19 cellular contexts compared by ENCODE assay signal in genomic region chr4:77188498-77189187, GRCh38. TPM values are rescaled to one million over a fixed set of nuclear protein-coding genes. Genes with fewer than 3 reads are reported as not detected.
A peak's percentile ranks its signal among the peaks of the same experiment; 100 is the strongest.
DNase-seq lines count a peak whose midpoint lies in the region; ATAC-seq and TF ChIP-seq lines count a peak whose summit lies in the region.
"Had no signal": no experiment of that assay in that cellular context is flagged by ENCODE, and none has a peak within 500 bp of the region (broad histone marks: within the 10 kb centered on the region; RNA-seq: fewer than 3 reads in every experiment).

No MANE protein-coding gene starts in this region.

- H3K36me3 ChIP-seq in GM23338 (ENCODE audit: insufficient read depth) = no peaks in the 10 kb centered on the region
- H3K36me3 ChIP-seq: Peyer's patch had no signal

- no peaks in the 10 kb centered on the region for H4K20me1 ChIP-seq in GM23338 (replicated peaks; ENCODE audit: insufficient read depth)

- H3K9me3 Mint-ChIP-seq in GM23338 (no peaks in the 10 kb centered on the region), progenitor cell of endocrine pancreas (ENCODE audit: low read depth) (no peaks in the 10 kb centered on the region)
- H3K9me3 Mint-ChIP-seq: HFFc6 had no signal

- H3K4me3 Mint-ChIP-seq in GM23338 (no peak overlapping the region), progenitor cell of endocrine pancreas (ENCODE audit: low read depth) (no peak overlapping the region)
- H3K4me3 Mint-ChIP-seq: HFFc6 had no signal

- H3K27me3 Mint-ChIP-seq in GM23338 (ENCODE audit: insufficient read depth, low read depth, poor library complexity) (peaks cover 3% of the 10 kb centered on the region), progenitor cell of endocrine pancreas (peaks cover 19% of the 10 kb centered on the region)

- no peaks in the 10 kb centered on the region for H3K79me2 ChIP-seq in GM23338 (replicated peaks; ENCODE audit: insufficient read depth)

- H3K4me3 ChIP-seq in GM23338 = no peak overlapping the region
- H3K4me3 ChIP-seq: Peyer's patch had no signal

- H3K27ac Mint-ChIP-seq in GM23338 (no peak overlapping the region), progenitor cell of endocrine pancreas (peak overlapping the region; percentile 57)
- H3K27ac Mint-ChIP-seq: HFFc6 had no signal

- H3K4me2 ChIP-seq in GM23338 = no peak overlapping the region

- H3K4me1 Mint-ChIP-seq in GM23338 = no peaks in the 10 kb centered on the region; the same call in none of the 3 replicates
- no peaks in the 10 kb centered on the region for H3K4me1 Mint-ChIP-seq in progenitor cell of endocrine pancreas (ENCODE audit: low read depth)

- H3K27me3 ChIP-seq in GM23338 (ENCODE audit: insufficient read depth) = no peaks in the 10 kb centered on the region
- H3K27me3 ChIP-seq: Peyer's patch had no signal

- ATAC-seq in GM23338 (no peak), GM18873 (IDR thresholded peaks at IDR 0.05; ENCODE audit: low FRiP score, unreplicated experiment) (no peak)

- H2AFZ ChIP-seq in GM23338 = 0 out of 2 replicates have a peak overlapping the region, but pooled peaks have one; percentile 38

- TF ChIP-seq CTCF in GM23338 (conservative IDR thresholded peaks at IDR 0.05; ENCODE audit: low read depth in 2 of 2) = no peak
- no peak for TF ChIP-seq CTCF in progenitor cell of endocrine pancreas (IDR thresholded peaks at IDR 0.05; ENCODE audit: unreplicated experiment)

- H3F3A ChIP-seq in GM23338 (replicated peaks; ENCODE audit: low read depth) = no peaks in the 10 kb centered on the region

- no peaks in the 10 kb centered on the region for H3K36me3 Mint-ChIP-seq in GM23338 (ENCODE audit: low read depth)
- H3K36me3 Mint-ChIP-seq in progenitor cell of endocrine pancreas (ENCODE audit: insufficient read depth) = peaks cover 1% of the 10 kb centered on the region

- H3K4me1 ChIP-seq in GM23338 (ENCODE audit: insufficient read depth) = no peaks in the 10 kb centered on the region
- H3K4me1 ChIP-seq: Peyer's patch had no signal

- no peaks in the 10 kb centered on the region for H3K9me2 ChIP-seq in GM23338 (ENCODE audit: insufficient read depth)

- H3K27ac ChIP-seq in GM23338 (ENCODE audit: low read depth) (no peak overlapping the region), angular gyrus (ENCODE audit: low read depth, low read length) (peak overlapping the region; percentile 37)
- H3K27ac ChIP-seq: C4-2B, Peyer's patch had no signal

- no peak for DNase-seq in GM23338 (ENCODE audit: low spot score)
- peak; percentile 60 for DNase-seq in myocyte (ENCODE audit: low read depth)
- DNase-seq in progenitor cell of endocrine pancreas (ENCODE audit: low spot score, unreplicated experiment) = no peak
- DNase-seq in activated gamma-delta T cell treated with Interleukin-2 at 50 U/mL for 16 hours = no peak
- no peak for DNase-seq in cortex of kidney (lab: John Stamatoyannopoulos, UW)
- DNase-seq in hypothalamus (lab: John Stamatoyannopoulos, UW) = no peak
- DNase-seq: DMS79; H7; HFFc6; KG1; MV-4-11; NCI-H1417; NCI-H2029; NCI-H526; NK-92 treated with Interleukin-12 subunit alpha and Interleukin-12 subunit beta, amount 100 ng/mL, for 24 hours; Peyer's patch had no signal

TF ChIP-seq in GM23338, 12 proteins besides CTCF, POLR2A, EP300 and RAD21:
- TF ChIP-seq NANOG (IDR thresholded peaks at IDR 0.05; ENCODE audit: borderline replicate concordance) = no peak
- no peak for TF ChIP-seq EZH2 (IDR thresholded peaks at IDR 0.05; ENCODE audit: low read depth, unreplicated experiment)
- no peak for TF ChIP-seq REST (IDR thresholded peaks at IDR 0.05; ENCODE audit: unreplicated experiment)
- TF ChIP-seq ZNF114 (CRISPR knock-in tag; IDR thresholded peaks at IDR 0.05) = no peak
- no peak for TF ChIP-seq ZNF462 (CRISPR knock-in tag; IDR thresholded peaks at IDR 0.05)

RNA-seq across cellular contexts. Expression of gene CCNG2, which starts 31.6 kb away (rescaled TPM):
- total RNA-seq in GM23338 (2014; rRNA removed; shearing (Covaris generic)) = 14.2 and 16.5 TPM in 2 replicates
- polyA plus RNA-seq in GM23338 (2016; fragmentation: Nextera tagmentation; extraction: Ambion mirVana) = 5.4 and 7.1 TPM in 2 replicates
- 63.9 and 65.9 TPM in 2 replicates for total RNA-seq in myocyte
- polyA plus RNA-seq in myocyte (2012) = 43.3 TPM
- 84.0 and 89.5 TPM in 2 replicates for total RNA-seq in progenitor cell of endocrine pancreas
